16 cellular contexts compared by ENCODE assay signal in genomic region chr19:4889034-4889825, GRCh38. TPM values are rescaled to one million over a fixed set of nuclear protein-coding genes. Genes with fewer than 3 reads are reported as not detected.
DNase-seq lines count a peak whose midpoint lies in the region; ATAC-seq and TF ChIP-seq lines count a peak whose summit lies in the region.
"Had no signal": no experiment of that assay in that cellular context is flagged by ENCODE, and none has a peak within 500 bp of the region (broad histone marks: within the 10 kb centered on the region; RNA-seq: fewer than 3 reads in every experiment).

No MANE protein-coding gene starts in this region.

- no peaks in the 10 kb centered on the region for H3K4me1 ChIP-seq in Panc1 (ENCODE audit: control insufficient read depth, insufficient read depth, low read length)
- no peaks in the 10 kb centered on the region for H3K4me1 ChIP-seq in CD4-positive, alpha-beta memory T cell (ENCODE audit: insufficient read depth, low read length)
- no peaks in the 10 kb centered on the region for H3K4me1 ChIP-seq in smooth muscle cell (ENCODE audit: low read depth)
- H3K4me1 ChIP-seq: tibial artery had no signal

- no peak overlapping the region for H3K27ac Mint-ChIP-seq in CD4-positive, alpha-beta memory T cell
- H3K27ac Mint-ChIP-seq: activated CD8-positive, alpha-beta T cell treated with anti-CD3 and anti-CD28 coated beads, Interleukin-2, amount 10 ng/mL, durations not matched to agents 7 days and 5 days; mesothelial cell of epicardium had no signal

- CTCF ChIA-PET in Panc1 (lab: Charles Lee) = interaction anchor here (0.7 kb wide), 1 partner anchor 70 kb away, joined by 4 read pairs; no protein-coding TSS in a partner anchor
- CTCF ChIA-PET in CD4-positive, alpha-beta memory T cell (lab: Charles Lee; ENCODE audit: partially characterized antibody) = interaction anchor here (0.7 kb wide), 1 partner anchor 25 kb away, joined by 5 read pairs; no protein-coding TSS in a partner anchor

- no peak overlapping the region for H2AFZ ChIP-seq in smooth muscle cell (ENCODE audit: low read depth)

- H3K4me3 ChIP-seq in Panc1 (ENCODE audit: low read depth in 2 of 2, low read length in 2 of 2) (no peak overlapping the region), smooth muscle cell (no peak overlapping the region)
- no peak overlapping the region for H3K4me3 ChIP-seq in CD4-positive, alpha-beta memory T cell (ENCODE audit: low read length in 2 of 2)
- H3K4me3 ChIP-seq: tibial artery had no signal

- H3K4me3 Mint-ChIP-seq in CD4-positive, alpha-beta memory T cell = no peak overlapping the region
- H3K4me3 Mint-ChIP-seq: activated CD8-positive, alpha-beta T cell treated with anti-CD3 and anti-CD28 coated beads, Interleukin-2, amount 10 ng/mL, durations not matched to agents 7 days and 5 days; central memory CD8-positive, alpha-beta T cell; mesothelial cell of epicardium had no signal

- H3K36me3 ChIP-seq in Panc1 (ENCODE audit: control insufficient read depth, insufficient read depth, low read length) (no peaks in the 10 kb centered on the region), smooth muscle cell (ENCODE audit: low read depth) (no peaks in the 10 kb centered on the region)
- no peaks in the 10 kb centered on the region for H3K36me3 ChIP-seq in CD4-positive, alpha-beta memory T cell (ENCODE audit: insufficient read depth, low read length)
- H3K36me3 ChIP-seq: tibial artery had no signal

- no peaks in the 10 kb centered on the region for H3K9me3 ChIP-seq in Panc1 (ENCODE audit: control insufficient read depth, insufficient read depth, low read depth, low read length)
- no peaks in the 10 kb centered on the region for H3K9me3 ChIP-seq in CD4-positive, alpha-beta memory T cell (ENCODE audit: control insufficient read depth in 1 of 2, low read length in 2 of 2)
- no peaks in the 10 kb centered on the region for H3K9me3 ChIP-seq in smooth muscle cell (replicated peaks; ENCODE audit: low read depth)
- H3K9me3 ChIP-seq: tibial artery had no signal

- peak; percentile 74; the same call in 1 of the 2 replicates for ATAC-seq in Panc1
- ATAC-seq: activated CD8-positive, alpha-beta T cell treated with anti-CD3 and anti-CD28 coated beads, Interleukin-2, amount 10 ng/mL, durations not matched to agents 7 days and 5 days had no signal

- no peaks in the 10 kb centered on the region for H3K9me3 Mint-ChIP-seq in CD4-positive, alpha-beta memory T cell
- H3K9me3 Mint-ChIP-seq: central memory CD8-positive, alpha-beta T cell; mesothelial cell of epicardium had no signal

- TF ChIP-seq CTCF in Panc1 (IDR thresholded peaks at IDR 0.05) = no peak
- no peak for TF ChIP-seq CTCF in smooth muscle cell (IDR thresholded peaks at IDR 0.05; ENCODE audit: borderline replicate concordance, insufficient read depth, poor library complexity, severe bottlenecking)

- peak; percentile 41 for DNase-seq in NCI-H82 (lab: John Stamatoyannopoulos, UW)
- DNase-seq in NCI-H82 treated with DMSO at 0.1 percent for 48 hours (lab: John Stamatoyannopoulos, UW; ENCODE audit: unreplicated experiment) = no peak
- DNase-seq in Panc1 (ENCODE audit: low read depth, low spot score) = no peak
- peak; percentile 35 for DNase-seq in dedifferentiated amniotic fluid mesenchymal stem cell (ENCODE audit: extremely low spot score)
- no peak for DNase-seq in CD4-positive, alpha-beta memory T cell
- no peak for DNase-seq in activated CD4-positive, alpha-beta T cell treated with anti-CD3 and anti-CD28 coated beads for 48 hours
- no peak for DNase-seq in hippocampal formation (lab: John Stamatoyannopoulos, UW)
- no peak for DNase-seq in smooth muscle cell (lab: John Stamatoyannopoulos, UW; ENCODE audit: unreplicated experiment)
- DNase-seq: activated CD8-positive, alpha-beta T cell treated with anti-CD3 and anti-CD28 coated beads, Interleukin-2, amount 10 ng/mL, durations not matched to agents 7 days and 5 days; activated effector memory CD4-positive, alpha-beta T cell treated with Interleukin-2 at 50 U/mL for 16 hours; OCI-M1; tibial artery had no signal

- no peaks in the 10 kb centered on the region for H4K20me1 ChIP-seq in smooth muscle cell (ENCODE audit: low read depth)

- no peaks in the 10 kb centered on the region for H3F3A ChIP-seq in smooth muscle cell (ENCODE audit: low read depth)

- WGBS in smooth muscle cell (ENCODE audit: low lambda C conversion rate) = 92% methylated on average over 15 of the region's 15 CpGs

- no TSS peak for BruUV-seq in Panc1 (replicated peaks; lab: Mats Ljungman, UMichigan)

- H3K4me2 ChIP-seq in smooth muscle cell = no peak overlapping the region

- intact Hi-C loops in Panc1 (cut with micrococcal nuclease; ENCODE audit: unreplicated experiment) = no loop called here
- intact Hi-C loops in CD4-positive, alpha-beta memory T cell (cut with micrococcal nuclease) = no loop called here

- no peaks in the 10 kb centered on the region for H3K27me3 Mint-ChIP-seq in CD4-positive, alpha-beta memory T cell
- H3K27me3 Mint-ChIP-seq: central memory CD8-positive, alpha-beta T cell had no signal

- H3K27me3 ChIP-seq in Panc1 (ENCODE audit: control insufficient read depth, insufficient read depth, low read length) (no peaks in the 10 kb centered on the region), smooth muscle cell (ENCODE audit: low read depth) (no peaks in the 10 kb centered on the region)
- no peaks in the 10 kb centered on the region for H3K27me3 ChIP-seq in CD4-positive, alpha-beta memory T cell (ENCODE audit: insufficient read depth, low read length)

- H3K27ac ChIP-seq in Panc1 (ENCODE audit: low read length) (no peak overlapping the region), smooth muscle cell (ENCODE audit: low read depth) (no peak overlapping the region)
- no peak overlapping the region for H3K27ac ChIP-seq in CD4-positive, alpha-beta memory T cell (ENCODE audit: low read depth, low read length)
- H3K27ac ChIP-seq: tibial artery had no signal

- POLR2A ChIA-PET in Panc1 (lab: Charles Lee) = interaction anchor here (0.6 kb wide), 1 partner anchor 25 kb away, joined by 5 read pairs; no protein-coding TSS in a partner anchor
- POLR2A ChIA-PET in CD4-positive, alpha-beta memory T cell (lab: Charles Lee; ENCODE audit: partially characterized antibody) = no interaction called here

- in situ Hi-C loops in Panc1 (cut with HindIII; ENCODE audit: low pct_unique_long_range_greater_than_20kb, low sequenced_read_pairs) = no loop called here

- no peaks in the 10 kb centered on the region for H3K79me2 ChIP-seq in smooth muscle cell (ENCODE audit: low read depth)

- no peak overlapping the region for H3K9ac ChIP-seq in smooth muscle cell (ENCODE audit: low read depth)

- H3K4me1 Mint-ChIP-seq in CD4-positive, alpha-beta memory T cell = no peaks in the 10 kb centered on the region
- H3K4me1 Mint-ChIP-seq: central memory CD8-positive, alpha-beta T cell; mesothelial cell of epicardium had no signal

- no peaks in the 10 kb centered on the region for H3K36me3 Mint-ChIP-seq in CD4-positive, alpha-beta memory T cell
- H3K36me3 Mint-ChIP-seq: mesothelial cell of epicardium had no signal

RNA-seq across cellular contexts. Expression of gene ARRDC5, which starts 13.5 kb away (rescaled TPM):
- total RNA-seq in Panc1 (2021; ENCODE audit: unreplicated experiment) (not detected), smooth muscle cell (not detected in 2 replicates)
- polyA plus RNA-seq in Panc1 (2012; ENCODE audit: insufficient read length) = not detected
- total RNA-seq in CD4-positive, alpha-beta memory T cell = 10 to 100 TPM in 1 of 2 experiments, 1 to 10 TPM in 1; 9.1 to 13.2 TPM
- 1 to 10 TPM in 1 of 2 donors, under 1 TPM in 1; 0.52 to 1.4 TPM for polyA plus RNA-seq in CD4-positive, alpha-beta memory T cell
- polyA plus RNA-seq in smooth muscle cell = not detected in 2 replicates
- total RNA-seq: epithelial cell of proximal tubule, mesothelial cell of epicardium, osteocyte had no signal

RNA-seq across cellular contexts. Expression of gene UHRF1, which starts 20.1 kb away (rescaled TPM):
- total RNA-seq in Panc1 (2021; ENCODE audit: unreplicated experiment) (53.6 TPM), smooth muscle cell (11.3 and 16.9 TPM in 2 replicates)
- polyA plus RNA-seq in Panc1 (2012; ENCODE audit: insufficient read length) = 30.0 TPM
- total RNA-seq in CD4-positive, alpha-beta memory T cell = under 1 TPM; 0.11 to 0.15 TPM
- polyA plus RNA-seq in CD4-positive, alpha-beta memory T cell = under 1 TPM in 1 of 2 donors, not detected in 1; 0.22 TPM
- polyA plus RNA-seq in smooth muscle cell = 22.7 and 27.2 TPM in 2 replicates

RNA-seq across cellular contexts. Expression of gene PLIN3, which starts 21.8 kb away (rescaled TPM):
- total RNA-seq in Panc1 (2021; ENCODE audit: unreplicated experiment) (157 TPM), smooth muscle cell (101 and 102 TPM in 2 replicates)
- polyA plus RNA-seq in Panc1 (2012; ENCODE audit: insufficient read length) = 198 TPM
- total RNA-seq in CD4-positive, alpha-beta memory T cell = 10 to 100 TPM; 16.0 to 18.2 TPM
- 10 to 100 TPM; 30.1 to 50.1 TPM for polyA plus RNA-seq in CD4-positive, alpha-beta memory T cell
- polyA plus RNA-seq in smooth muscle cell = 176 and 202 TPM in 2 replicates

RNA-seq across cellular contexts. Expression of gene TICAM1, which starts 57.7 kb away (rescaled TPM):
- total RNA-seq in Panc1 (2021; ENCODE audit: unreplicated experiment) (12.2 TPM), smooth muscle cell (3.5 and 4.6 TPM in 2 replicates)
- polyA plus RNA-seq in Panc1 (2012; ENCODE audit: insufficient read length) = 15.5 TPM
- 10 to 100 TPM; 16.0 to 17.9 TPM for total RNA-seq in CD4-positive, alpha-beta memory T cell
- polyA plus RNA-seq in CD4-positive, alpha-beta memory T cell = 10 to 100 TPM in 1 of 2 donors, 1 to 10 TPM in 1; 2.2 to 18.1 TPM
- polyA plus RNA-seq in smooth muscle cell = 13.9 and 22.9 TPM in 2 replicates

Comparison
In these comparisons a context has a peak if more than half of its experiments do, and no peak if none do; other contexts are left out.
1. DNase-seq: peak in NCI-H82 (single experiment) and dedifferentiated amniotic fluid mesenchymal stem cell (single experiment); none in NCI-H82 treated with DMSO at 0.1 percent for 48 hours (single experiment), Panc1 (single experiment), CD4-positive, alpha-beta memory T cell (0 of 5), activated CD4-positive, alpha-beta T cell treated with anti-CD3 and anti-CD28 coated beads for 48 hours (single experiment), hippocampal formation (0 of 2) and smooth muscle cell (single experiment).
2. RNA of gene UHRF1, which starts 20.1 kb away (total RNA-seq): 53.6 TPM in Panc1 (single experiment) and 11.3 to 16.9 TPM in smooth muscle cell; 0.11 to 0.15 TPM in CD4-positive, alpha-beta memory T cell; every median in the first group is over 10 times any median in the second.